In the genomic region with DNA sequence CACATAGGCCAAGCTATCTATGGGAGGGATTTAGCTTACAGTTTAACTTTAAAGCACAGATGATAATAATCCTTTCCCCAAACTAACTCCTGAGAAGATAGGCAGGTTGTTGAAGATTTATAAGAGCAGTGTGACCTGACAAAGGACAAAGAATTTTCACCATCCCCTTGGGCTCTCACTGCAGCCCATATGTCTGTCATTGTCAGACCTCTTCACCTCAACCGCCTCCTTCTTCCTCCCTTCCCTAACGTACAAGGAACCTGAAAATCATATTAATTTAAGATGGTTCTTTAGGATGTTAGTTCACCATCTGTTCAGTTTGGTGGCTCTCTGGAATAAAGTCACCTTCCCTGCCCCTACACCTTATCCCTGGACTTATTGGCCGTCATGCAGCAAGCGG, we compare ENCODE assay signal across 2 cellular contexts.
TF ChIP-seq lines count a peak whose summit lies in the region.

No MANE protein-coding gene starts in this region.

TF ChIP-seq in IMR-90, 13 proteins besides CTCF, POLR2A, EP300 and RAD21 (continued from another document):
- TF ChIP-seq MAZ (IDR thresholded peaks at IDR 0.05; ENCODE audit: borderline replicate concordance, low read depth, low read length) (no peak), MAFK (IDR thresholded peaks at IDR 0.05; ENCODE audit: low read depth, low read length) (no peak), BHLHE40 (IDR thresholded peaks at IDR 0.05; ENCODE audit: low read depth, low read length) (no peak), RFX5 (IDR thresholded peaks at IDR 0.05; ENCODE audit: low read depth, low read length) (no peak), RCOR1 (IDR thresholded peaks at IDR 0.05; ENCODE audit: insufficient replicate concordance, low read length) (no peak), SMC3 (IDR thresholded peaks at IDR 0.05; ENCODE audit: low read depth, low read length) (no peak), USF2 (IDR thresholded peaks at IDR 0.05; ENCODE audit: low read depth, low read length) (no peak), MXI1 (IDR thresholded peaks at IDR 0.05; ENCODE audit: borderline replicate concordance, low read depth, low read length) (no peak), CEBPB (IDR thresholded peaks at IDR 0.05; ENCODE audit: low read depth, low read length) (no peak), FOS (IDR thresholded peaks at IDR 0.05; ENCODE audit: low read depth, low read length) (no peak), NFE2L2 (IDR thresholded peaks at IDR 0.05; ENCODE audit: low read depth, low read length) (no peak)

TF ChIP-seq in WTC11, 78 proteins besides CTCF, POLR2A, EP300 and RAD21:
- TF ChIP-seq, protein P1, sequence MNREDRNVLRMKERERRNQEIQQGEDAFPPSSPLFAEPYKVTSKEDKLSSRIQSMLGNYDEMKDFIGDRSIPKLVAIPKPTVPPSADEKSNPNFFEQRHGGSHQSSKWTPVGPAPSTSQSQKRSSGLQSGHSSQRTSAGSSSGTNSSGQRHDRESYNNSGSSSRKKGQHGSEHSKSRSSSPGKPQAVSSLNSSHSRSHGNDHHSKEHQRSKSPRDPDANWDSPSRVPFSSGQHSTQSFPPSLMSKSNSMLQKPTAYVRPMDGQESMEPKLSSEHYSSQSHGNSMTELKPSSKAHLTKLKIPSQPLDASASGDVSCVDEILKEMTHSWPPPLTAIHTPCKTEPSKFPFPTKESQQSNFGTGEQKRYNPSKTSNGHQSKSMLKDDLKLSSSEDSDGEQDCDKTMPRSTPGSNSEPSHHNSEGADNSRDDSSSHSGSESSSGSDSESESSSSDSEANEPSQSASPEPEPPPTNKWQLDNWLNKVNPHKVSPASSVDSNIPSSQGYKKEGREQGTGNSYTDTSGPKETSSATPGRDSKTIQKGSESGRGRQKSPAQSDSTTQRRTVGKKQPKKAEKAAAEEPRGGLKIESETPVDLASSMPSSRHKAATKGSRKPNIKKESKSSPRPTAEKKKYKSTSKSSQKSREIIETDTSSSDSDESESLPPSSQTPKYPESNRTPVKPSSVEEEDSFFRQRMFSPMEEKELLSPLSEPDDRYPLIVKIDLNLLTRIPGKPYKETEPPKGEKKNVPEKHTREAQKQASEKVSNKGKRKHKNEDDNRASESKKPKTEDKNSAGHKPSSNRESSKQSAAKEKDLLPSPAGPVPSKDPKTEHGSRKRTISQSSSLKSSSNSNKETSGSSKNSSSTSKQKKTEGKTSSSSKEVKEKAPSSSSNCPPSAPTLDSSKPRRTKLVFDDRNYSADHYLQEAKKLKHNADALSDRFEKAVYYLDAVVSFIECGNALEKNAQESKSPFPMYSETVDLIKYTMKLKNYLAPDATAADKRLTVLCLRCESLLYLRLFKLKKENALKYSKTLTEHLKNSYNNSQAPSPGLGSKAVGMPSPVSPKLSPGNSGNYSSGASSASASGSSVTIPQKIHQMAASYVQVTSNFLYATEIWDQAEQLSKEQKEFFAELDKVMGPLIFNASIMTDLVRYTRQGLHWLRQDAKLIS (CRISPR knock-in tag; IDR thresholded peaks at IDR 0.05; ENCODE audit: borderline replicate concordance): no peak
- TF ChIP-seq IRF1 (CRISPR knock-in tag; IDR thresholded peaks at IDR 0.05) (no peak), PRDM15 (CRISPR knock-in tag; IDR thresholded peaks at IDR 0.05) (no peak), SMAD3 (CRISPR knock-in tag; IDR thresholded peaks at IDR 0.05; ENCODE audit: borderline replicate concordance) (no peak), E2F4 (CRISPR knock-in tag; IDR thresholded peaks at IDR 0.05; ENCODE audit: borderline replicate concordance, low read depth) (no peak), CBFB (CRISPR knock-in tag; IDR thresholded peaks at IDR 0.05; ENCODE audit: low read depth) (no peak)
- TF ChIP-seq, protein P2, sequence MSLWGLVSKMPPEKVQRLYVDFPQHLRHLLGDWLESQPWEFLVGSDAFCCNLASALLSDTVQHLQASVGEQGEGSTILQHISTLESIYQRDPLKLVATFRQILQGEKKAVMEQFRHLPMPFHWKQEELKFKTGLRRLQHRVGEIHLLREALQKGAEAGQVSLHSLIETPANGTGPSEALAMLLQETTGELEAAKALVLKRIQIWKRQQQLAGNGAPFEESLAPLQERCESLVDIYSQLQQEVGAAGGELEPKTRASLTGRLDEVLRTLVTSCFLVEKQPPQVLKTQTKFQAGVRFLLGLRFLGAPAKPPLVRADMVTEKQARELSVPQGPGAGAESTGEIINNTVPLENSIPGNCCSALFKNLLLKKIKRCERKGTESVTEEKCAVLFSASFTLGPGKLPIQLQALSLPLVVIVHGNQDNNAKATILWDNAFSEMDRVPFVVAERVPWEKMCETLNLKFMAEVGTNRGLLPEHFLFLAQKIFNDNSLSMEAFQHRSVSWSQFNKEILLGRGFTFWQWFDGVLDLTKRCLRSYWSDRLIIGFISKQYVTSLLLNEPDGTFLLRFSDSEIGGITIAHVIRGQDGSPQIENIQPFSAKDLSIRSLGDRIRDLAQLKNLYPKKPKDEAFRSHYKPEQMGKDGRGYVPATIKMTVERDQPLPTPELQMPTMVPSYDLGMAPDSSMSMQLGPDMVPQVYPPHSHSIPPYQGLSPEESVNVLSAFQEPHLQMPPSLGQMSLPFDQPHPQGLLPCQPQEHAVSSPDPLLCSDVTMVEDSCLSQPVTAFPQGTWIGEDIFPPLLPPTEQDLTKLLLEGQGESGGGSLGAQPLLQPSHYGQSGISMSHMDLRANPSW (CRISPR knock-in tag; conservative IDR thresholded peaks at IDR 0.05; ENCODE audit: low read depth): no peak
- TF ChIP-seq, protein P3, sequence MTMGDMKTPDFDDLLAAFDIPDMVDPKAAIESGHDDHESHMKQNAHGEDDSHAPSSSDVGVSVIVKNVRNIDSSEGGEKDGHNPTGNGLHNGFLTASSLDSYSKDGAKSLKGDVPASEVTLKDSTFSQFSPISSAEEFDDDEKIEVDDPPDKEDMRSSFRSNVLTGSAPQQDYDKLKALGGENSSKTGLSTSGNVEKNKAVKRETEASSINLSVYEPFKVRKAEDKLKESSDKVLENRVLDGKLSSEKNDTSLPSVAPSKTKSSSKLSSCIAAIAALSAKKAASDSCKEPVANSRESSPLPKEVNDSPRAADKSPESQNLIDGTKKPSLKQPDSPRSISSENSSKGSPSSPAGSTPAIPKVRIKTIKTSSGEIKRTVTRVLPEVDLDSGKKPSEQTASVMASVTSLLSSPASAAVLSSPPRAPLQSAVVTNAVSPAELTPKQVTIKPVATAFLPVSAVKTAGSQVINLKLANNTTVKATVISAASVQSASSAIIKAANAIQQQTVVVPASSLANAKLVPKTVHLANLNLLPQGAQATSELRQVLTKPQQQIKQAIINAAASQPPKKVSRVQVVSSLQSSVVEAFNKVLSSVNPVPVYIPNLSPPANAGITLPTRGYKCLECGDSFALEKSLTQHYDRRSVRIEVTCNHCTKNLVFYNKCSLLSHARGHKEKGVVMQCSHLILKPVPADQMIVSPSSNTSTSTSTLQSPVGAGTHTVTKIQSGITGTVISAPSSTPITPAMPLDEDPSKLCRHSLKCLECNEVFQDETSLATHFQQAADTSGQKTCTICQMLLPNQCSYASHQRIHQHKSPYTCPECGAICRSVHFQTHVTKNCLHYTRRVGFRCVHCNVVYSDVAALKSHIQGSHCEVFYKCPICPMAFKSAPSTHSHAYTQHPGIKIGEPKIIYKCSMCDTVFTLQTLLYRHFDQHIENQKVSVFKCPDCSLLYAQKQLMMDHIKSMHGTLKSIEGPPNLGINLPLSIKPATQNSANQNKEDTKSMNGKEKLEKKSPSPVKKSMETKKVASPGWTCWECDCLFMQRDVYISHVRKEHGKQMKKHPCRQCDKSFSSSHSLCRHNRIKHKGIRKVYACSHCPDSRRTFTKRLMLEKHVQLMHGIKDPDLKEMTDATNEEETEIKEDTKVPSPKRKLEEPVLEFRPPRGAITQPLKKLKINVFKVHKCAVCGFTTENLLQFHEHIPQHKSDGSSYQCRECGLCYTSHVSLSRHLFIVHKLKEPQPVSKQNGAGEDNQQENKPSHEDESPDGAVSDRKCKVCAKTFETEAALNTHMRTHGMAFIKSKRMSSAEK (CRISPR knock-in tag; IDR thresholded peaks at IDR 0.05; ENCODE audit: borderline replicate concordance): no peak
- TF ChIP-seq, protein P4, sequence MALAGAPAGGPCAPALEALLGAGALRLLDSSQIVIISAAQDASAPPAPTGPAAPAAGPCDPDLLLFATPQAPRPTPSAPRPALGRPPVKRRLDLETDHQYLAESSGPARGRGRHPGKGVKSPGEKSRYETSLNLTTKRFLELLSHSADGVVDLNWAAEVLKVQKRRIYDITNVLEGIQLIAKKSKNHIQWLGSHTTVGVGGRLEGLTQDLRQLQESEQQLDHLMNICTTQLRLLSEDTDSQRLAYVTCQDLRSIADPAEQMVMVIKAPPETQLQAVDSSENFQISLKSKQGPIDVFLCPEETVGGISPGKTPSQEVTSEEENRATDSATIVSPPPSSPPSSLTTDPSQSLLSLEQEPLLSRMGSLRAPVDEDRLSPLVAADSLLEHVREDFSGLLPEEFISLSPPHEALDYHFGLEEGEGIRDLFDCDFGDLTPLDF (CRISPR knock-in tag; IDR thresholded peaks at IDR 0.05): no peak
- TF ChIP-seq, protein P5, sequence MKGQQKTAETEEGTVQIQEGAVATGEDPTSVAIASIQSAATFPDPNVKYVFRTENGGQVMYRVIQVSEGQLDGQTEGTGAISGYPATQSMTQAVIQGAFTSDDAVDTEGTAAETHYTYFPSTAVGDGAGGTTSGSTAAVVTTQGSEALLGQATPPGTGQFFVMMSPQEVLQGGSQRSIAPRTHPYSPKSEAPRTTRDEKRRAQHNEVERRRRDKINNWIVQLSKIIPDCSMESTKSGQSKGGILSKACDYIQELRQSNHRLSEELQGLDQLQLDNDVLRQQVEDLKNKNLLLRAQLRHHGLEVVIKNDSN (CRISPR knock-in tag; IDR thresholded peaks at IDR 0.05): no peak
